Comparison of ENCODE assay signal across 13 cellular contexts in genomic region chr2:37802899-37803379, GRCh38.
DNase-seq lines count a peak whose midpoint lies in the region; ATAC-seq and TF ChIP-seq lines count a peak whose summit lies in the region.
"Had no signal": no experiment of that assay in that cellular context is flagged by ENCODE, and none has a peak within 500 bp of the region (broad histone marks: within the 10 kb centered on the region; RNA-seq: fewer than 3 reads in every experiment).

No MANE protein-coding gene starts in this region.

- H3K23ac ChIP-seq in mesenchymal stem cell (ENCODE audit: low read length in 2 of 2), result no peak overlapping the region

- no peaks in the 10 kb centered on the region for H3K27me3 ChIP-seq in HUES48 (ENCODE audit: control insufficient read depth, insufficient read depth, low read length)
- H3K27me3 ChIP-seq in mesenchymal stem cell (ENCODE audit: control insufficient read depth in 1 of 2, insufficient read depth in 1 of 2, low read length in 2 of 2), result no peaks in the 10 kb centered on the region
- no peaks in the 10 kb centered on the region for H3K27me3 ChIP-seq in heart right ventricle
- no peaks in the 10 kb centered on the region for H3K27me3 ChIP-seq in thyroid gland
- H3K27me3 ChIP-seq: ovary had no signal

- ATAC-seq in heart right ventricle (no peak), HG03439 (IDR thresholded peaks at IDR 0.05; ENCODE audit: unreplicated experiment) (no peak)
- no peak for ATAC-seq in stimulated activated memory B cell treated with anti-CD40 and anti-IgM and Interleukin-4, amounts not matched to agents 10 μg/mL and 1 μg/mL and 100 μg/mL, for 72 hours

- no peak overlapping the region for H2AFZ ChIP-seq in mesenchymal stem cell (ENCODE audit: low read depth, low read length)

- no peak overlapping the region for H4K91ac ChIP-seq in mesenchymal stem cell (ENCODE audit: low read length)

- H2BK5ac ChIP-seq in mesenchymal stem cell (ENCODE audit: low read depth, low read length, poor library complexity, severe bottlenecking), result peak overlapping the region; percentile 11

- TF ChIP-seq CTCF in heart right ventricle (IDR thresholded peaks at IDR 0.05) (no peak), thyroid gland (IDR thresholded peaks at IDR 0.05) (no peak)

- no peak overlapping the region for H2BK15ac ChIP-seq in mesenchymal stem cell (ENCODE audit: low read depth, poor library complexity, severe bottlenecking)

- H3K27ac ChIP-seq in HUES48 (ENCODE audit: low read depth, low read length) (peak overlapping the region; percentile 66), mesenchymal stem cell (ENCODE audit: low read length, poor library complexity, severe bottlenecking) (peak overlapping the region; percentile 94), heart right ventricle (no peak overlapping the region), thyroid gland (no peak overlapping the region)
- H3K27ac ChIP-seq: ovary had no signal

- intact Hi-C loops in heart right ventricle (cut with DNase I), result loop anchor here in 1 of 10 donors (10.0 kb wide), 1 partner anchor 128 kb away; the partner anchor contains the start of gene CDC42EP3
- intact Hi-C loops in thyroid gland (cut with DNase I), result no loop called here

- no peak for TF ChIP-seq POLR2A in thyroid gland (IDR thresholded peaks at IDR 0.05)

- H3K79me1 ChIP-seq in mesenchymal stem cell (replicated peaks; ENCODE audit: low read length, poor library complexity, severe bottlenecking), result no peaks in the 10 kb centered on the region

- H3K9ac ChIP-seq in HUES48 (ENCODE audit: low read depth, low read length) (no peak overlapping the region), mesenchymal stem cell (ENCODE audit: low read length) (no peak overlapping the region)

- H3K9me3 Mint-ChIP-seq in stimulated activated memory B cell treated with anti-CD40 and anti-IgM and Interleukin-4, amounts not matched to agents 10 μg/mL and 1 μg/mL and 100 μg/mL, for 72 hours, result peaks cover 2% of the 10 kb centered on the region

- H3K4me1 ChIP-seq in HUES48 (ENCODE audit: control insufficient read depth, insufficient read depth, low read length) (peaks cover 12% of the 10 kb centered on the region), mesenchymal stem cell (ENCODE audit: control insufficient read depth, insufficient read depth, low read depth, low read length) (peaks cover 6% of the 10 kb centered on the region), heart right ventricle (peaks cover 0 to 8% (median 0%) of the 10 kb centered on the region in 9 donors), thyroid gland (peaks cover 0 to 16% of the 10 kb centered on the region in 2 donors)

- no peak overlapping the region for H2BK120ac ChIP-seq in mesenchymal stem cell (ENCODE audit: low read depth, low read length)

- no peak overlapping the region for H4K8ac ChIP-seq in mesenchymal stem cell (ENCODE audit: low read length)

- H3K4me1 Mint-ChIP-seq in stimulated activated memory B cell treated with anti-CD40 and anti-IgM and Interleukin-4, amounts not matched to agents 10 μg/mL and 1 μg/mL and 100 μg/mL, for 72 hours, result peaks cover 10% of the 10 kb centered on the region
- H3K4me1 Mint-ChIP-seq: activated CD4-positive, alpha-beta T cell treated with anti-CD3 and anti-CD28 coated beads, Interleukin-2, amount 10 ng/mL, durations not matched to agents 24 days and 14 days; activated naive CD8-positive, alpha-beta T cell treated with anti-CD3 and anti-CD28 coated beads, Interleukin-2, amount 10 ng/mL, durations not matched to agents 7 days and 5 days had no signal

- no peak overlapping the region for H3K27ac Mint-ChIP-seq in stimulated activated memory B cell treated with anti-CD40 and anti-IgM and Interleukin-4, amounts not matched to agents 10 μg/mL and 1 μg/mL and 100 μg/mL, for 72 hours
- H3K27ac Mint-ChIP-seq: activated CD4-positive, alpha-beta T cell treated with anti-CD3 and anti-CD28 coated beads, Interleukin-2, amount 10 ng/mL, durations not matched to agents 24 days and 14 days; activated naive CD8-positive, alpha-beta T cell treated with anti-CD3 and anti-CD28 coated beads, Interleukin-2, amount 10 ng/mL, durations not matched to agents 7 days and 5 days had no signal

- no peak overlapping the region for H3K4ac ChIP-seq in mesenchymal stem cell (ENCODE audit: low read depth in 1 of 2, low read length in 2 of 2)

- no peak overlapping the region for H3K4me2 ChIP-seq in mesenchymal stem cell (ENCODE audit: low read length, poor library complexity, severe bottlenecking)

- H3K9me3 ChIP-seq in HUES48 (ENCODE audit: control insufficient read depth, insufficient read depth, low read length) (peaks cover 4% of the 10 kb centered on the region; the same call in 1 of the 2 replicates), mesenchymal stem cell (ENCODE audit: control insufficient read depth, low read length) (no peaks in the 10 kb centered on the region), heart right ventricle (no peaks in the 10 kb centered on the region), thyroid gland (no peaks in the 10 kb centered on the region)
- H3K9me3 ChIP-seq: ovary had no signal

- H2BK12ac ChIP-seq in mesenchymal stem cell (ENCODE audit: low read length in 2 of 2), result no peak overlapping the region

- no peak overlapping the region for H3K4me3 ChIP-seq in HUES48 (ENCODE audit: low read depth, low read length)
- H3K4me3 ChIP-seq in mesenchymal stem cell (ENCODE audit: insufficient read depth in 1 of 2, low read depth in 1 of 2, low read length in 2 of 2), result no peak overlapping the region
- no peak overlapping the region for H3K4me3 ChIP-seq in heart right ventricle
- no peak overlapping the region for H3K4me3 ChIP-seq in thyroid gland (replicated peaks in 1 of 3)
- H3K4me3 ChIP-seq: ovary had no signal

- H3K14ac ChIP-seq in mesenchymal stem cell (ENCODE audit: low read length in 2 of 2), result no peak overlapping the region

- no peak overlapping the region for H2AK5ac ChIP-seq in mesenchymal stem cell (ENCODE audit: low read length, severe bottlenecking)

- H3K18ac ChIP-seq in mesenchymal stem cell (ENCODE audit: low read depth in 1 of 2, low read length in 2 of 2), result no peak overlapping the region

- no peaks in the 10 kb centered on the region for H3K36me3 ChIP-seq in HUES48 (ENCODE audit: control insufficient read depth, insufficient read depth, low read length)
- no peaks in the 10 kb centered on the region for H3K36me3 ChIP-seq in mesenchymal stem cell (ENCODE audit: control insufficient read depth in 1 of 2, insufficient read depth in 2 of 2, low read depth in 1 of 2, low read length in 2 of 2)
- H3K36me3 ChIP-seq in heart right ventricle, result no peaks in the 10 kb centered on the region
- H3K36me3 ChIP-seq in thyroid gland, result no peaks in the 10 kb centered on the region
- H3K36me3 ChIP-seq: ovary had no signal

- no peaks in the 10 kb centered on the region for H3K36me3 Mint-ChIP-seq in stimulated activated memory B cell treated with anti-CD40 and anti-IgM and Interleukin-4, amounts not matched to agents 10 μg/mL and 1 μg/mL and 100 μg/mL, for 72 hours
- H3K36me3 Mint-ChIP-seq: activated naive CD8-positive, alpha-beta T cell treated with anti-CD3 and anti-CD28 coated beads, Interleukin-2, amount 10 ng/mL, durations not matched to agents 7 days and 5 days had no signal

- H3K27me3 Mint-ChIP-seq in stimulated activated memory B cell treated with anti-CD40 and anti-IgM and Interleukin-4, amounts not matched to agents 10 μg/mL and 1 μg/mL and 100 μg/mL, for 72 hours, result no peaks in the 10 kb centered on the region

- DNase-seq in AG20443 (ENCODE audit: low spot score) (peak; percentile 76), brain pericyte (ENCODE audit: low read depth, low spot score) (peak; percentile 65), mesenchymal stem cell (peak; percentile 95), heart right ventricle (no peak), thyroid gland (no peak)
- DNase-seq: activated CD4-positive, alpha-beta T cell treated with anti-CD3 and anti-CD28 coated beads, Interleukin-2, amount 10 ng/mL, durations not matched to agents 24 days and 14 days; activated naive CD8-positive, alpha-beta T cell treated with anti-CD3 and anti-CD28 coated beads, Interleukin-2, amount 10 ng/mL, durations not matched to agents 7 days and 5 days; DMS 273 treated with DMSO at 0.1 percent for 48 hours; OCI-M1; ovary had no signal

- no peak overlapping the region for H3K4me3 Mint-ChIP-seq in stimulated activated memory B cell treated with anti-CD40 and anti-IgM and Interleukin-4, amounts not matched to agents 10 μg/mL and 1 μg/mL and 100 μg/mL, for 72 hours
- H3K4me3 Mint-ChIP-seq: activated CD4-positive, alpha-beta T cell treated with anti-CD3 and anti-CD28 coated beads, Interleukin-2, amount 10 ng/mL, durations not matched to agents 24 days and 14 days; activated naive CD8-positive, alpha-beta T cell treated with anti-CD3 and anti-CD28 coated beads, Interleukin-2, amount 10 ng/mL, durations not matched to agents 7 days and 5 days had no signal

Comparison
In these comparisons a context has a peak if more than half of its experiments do, and no peak if none do; other contexts are left out.
1. DNase-seq: peak in AG20443 (single experiment), brain pericyte (single experiment) and mesenchymal stem cell (single experiment); none in heart right ventricle (0 of 2) and thyroid gland (0 of 2).
2. H3K27ac ChIP-seq: peak in HUES48 (single experiment) and mesenchymal stem cell (single experiment); none in heart right ventricle (0 of 10) and thyroid gland (0 of 3).